In genomic region chr22:25060522-25061071, GRCh38 we compare ENCODE assay signal across 8 cellular contexts.
DNase-seq lines count a peak whose midpoint lies in the region; ATAC-seq and TF ChIP-seq lines count a peak whose summit lies in the region.

No MANE protein-coding gene starts in this region.

- CTCF ChIA-PET in activated CD8-positive, alpha-beta T cell treated with anti-CD3 and anti-CD28 coated beads, Interleukin-2, amount 10 ng/mL, durations not matched to agents 7 days and 5 days (lab: Charles Lee), result interaction anchor here (1.2 to 8.8 kb wide), 7 partner anchors 9 to 124 kb away, joined by 4 to 112 read pairs (median 13); no protein-coding TSS in a partner anchor

- H3K4me1 Mint-ChIP-seq in activated CD8-positive, alpha-beta T cell treated with anti-CD3 and anti-CD28 coated beads, Interleukin-2, amount 10 ng/mL, durations not matched to agents 7 days and 5 days (ENCODE audit: low read depth), result peaks cover 61% of the 10 kb centered on the region
- peaks cover 85% of the 10 kb centered on the region for H3K4me1 Mint-ChIP-seq in stimulated activated naive CD8-positive, alpha-beta T cell treated with anti-CD3 and anti-CD28 coated beads, Interleukin-15, amount 100 ng/mL, for 72 hours

- peak; percentile 63 for TF ChIP-seq CTCF in fibroblast of the aortic adventitia (IDR thresholded peaks at IDR 0.05; ENCODE audit: insufficient read depth, low read length)

- no peaks in the 10 kb centered on the region for H3K36me3 Mint-ChIP-seq in activated CD8-positive, alpha-beta T cell treated with anti-CD3 and anti-CD28 coated beads, Interleukin-2, amount 10 ng/mL, durations not matched to agents 7 days and 5 days (ENCODE audit: low read depth)

- ATAC-seq in activated CD8-positive, alpha-beta T cell treated with anti-CD3 and anti-CD28 coated beads, Interleukin-2, amount 10 ng/mL, durations not matched to agents 7 days and 5 days, result peak; percentile 20
- peak; percentile 90 for ATAC-seq in stimulated activated naive CD8-positive, alpha-beta T cell treated with anti-CD3 and anti-CD28 coated beads, Interleukin-15, amount 100 ng/mL, for 72 hours
- ATAC-seq in HG03097 (IDR thresholded peaks at IDR 0.05; ENCODE audit: low FRiP score, unreplicated experiment) (no peak), GM21528 (IDR thresholded peaks at IDR 0.05; ENCODE audit: low FRiP score, unreplicated experiment) (no peak)

- H3K27me3 Mint-ChIP-seq in activated CD8-positive, alpha-beta T cell treated with anti-CD3 and anti-CD28 coated beads, Interleukin-2, amount 10 ng/mL, durations not matched to agents 7 days and 5 days (ENCODE audit: low read depth), result no peaks in the 10 kb centered on the region
- no peaks in the 10 kb centered on the region for H3K27me3 Mint-ChIP-seq in stimulated activated naive CD8-positive, alpha-beta T cell treated with anti-CD3 and anti-CD28 coated beads, Interleukin-15, amount 100 ng/mL, for 72 hours

- H3K4me3 ChIP-seq in fibroblast of the aortic adventitia (ENCODE audit: low read depth, low read length), result no peak overlapping the region

- H3K27ac Mint-ChIP-seq in activated CD8-positive, alpha-beta T cell treated with anti-CD3 and anti-CD28 coated beads, Interleukin-2, amount 10 ng/mL, durations not matched to agents 7 days and 5 days, result no peak overlapping the region
- peak overlapping the region; percentile 97 to 98 for H3K27ac Mint-ChIP-seq in stimulated activated naive CD8-positive, alpha-beta T cell treated with anti-CD3 and anti-CD28 coated beads, Interleukin-15, amount 100 ng/mL, for 72 hours

- no peaks in the 10 kb centered on the region for H3K9me3 Mint-ChIP-seq in activated CD8-positive, alpha-beta T cell treated with anti-CD3 and anti-CD28 coated beads, Interleukin-2, amount 10 ng/mL, durations not matched to agents 7 days and 5 days (ENCODE audit: insufficient read depth)
- H3K9me3 Mint-ChIP-seq in stimulated activated naive CD8-positive, alpha-beta T cell treated with anti-CD3 and anti-CD28 coated beads, Interleukin-15, amount 100 ng/mL, for 72 hours, result no peaks in the 10 kb centered on the region

- POLR2A ChIA-PET in activated CD8-positive, alpha-beta T cell treated with anti-CD3 and anti-CD28 coated beads, Interleukin-2, amount 10 ng/mL, durations not matched to agents 7 days and 5 days (lab: Charles Lee), result interaction anchor here (1.6 to 1.9 kb wide), 2 partner anchors 10 to 11 kb away, joined by 4 to 5 read pairs; no protein-coding TSS in a partner anchor

- H3K4me3 Mint-ChIP-seq in activated CD8-positive, alpha-beta T cell treated with anti-CD3 and anti-CD28 coated beads, Interleukin-2, amount 10 ng/mL, durations not matched to agents 7 days and 5 days, result peak overlapping the region; percentile 43
- peak overlapping the region; percentile 53 to 89 for H3K4me3 Mint-ChIP-seq in stimulated activated naive CD8-positive, alpha-beta T cell treated with anti-CD3 and anti-CD28 coated beads, Interleukin-15, amount 100 ng/mL, for 72 hours

- peak; percentile 82 for DNase-seq in activated CD8-positive, alpha-beta memory T cell treated with anti-CD3 and anti-CD28 coated beads for 24 hours
- DNase-seq in activated CD8-positive, alpha-beta memory T cell treated with anti-CD3 and anti-CD28 coated beads, Interleukin-2, amount 50 U/mL, for 48 hours, result no peak
- peak; percentile 45 for DNase-seq in activated CD8-positive, alpha-beta T cell treated with anti-CD3 and anti-CD28 coated beads, Interleukin-2, amount 10 ng/mL, durations not matched to agents 7 days and 5 days
- DNase-seq in fibroblast of the aortic adventitia (ENCODE audit: low read depth), result peak; percentile 33
- peak; percentile 54 to 74 for DNase-seq in stimulated activated naive CD8-positive, alpha-beta T cell treated with anti-CD3 and anti-CD28 coated beads, Interleukin-15, amount 100 ng/mL, for 72 hours
- no peak for DNase-seq in pons (ENCODE audit: low spot score)

Comparison
In these comparisons a context has a peak if more than half of its experiments do, and no peak if none do; other contexts are left out.
1. DNase-seq: peak in activated CD8-positive, alpha-beta memory T cell treated with anti-CD3 and anti-CD28 coated beads for 24 hours (single experiment), activated CD8-positive, alpha-beta T cell treated with anti-CD3 and anti-CD28 coated beads, Interleukin-2, amount 10 ng/mL, durations not matched to agents 7 days and 5 days (single experiment), fibroblast of the aortic adventitia (single experiment) and stimulated activated naive CD8-positive, alpha-beta T cell treated with anti-CD3 and anti-CD28 coated beads, Interleukin-15, amount 100 ng/mL, for 72 hours (2 of 2); none in activated CD8-positive, alpha-beta memory T cell treated with anti-CD3 and anti-CD28 coated beads, Interleukin-2, amount 50 U/mL, for 48 hours (single experiment) and pons (single experiment).
2. ATAC-seq: peak in activated CD8-positive, alpha-beta T cell treated with anti-CD3 and anti-CD28 coated beads, Interleukin-2, amount 10 ng/mL, durations not matched to agents 7 days and 5 days (single experiment) and stimulated activated naive CD8-positive, alpha-beta T cell treated with anti-CD3 and anti-CD28 coated beads, Interleukin-15, amount 100 ng/mL, for 72 hours (single experiment); none in HG03097 (single experiment) and GM21528 (single experiment).